ENCODE assay signal across 26 cellular contexts in genomic region chr5:87650284-87650683, GRCh38.
DNase-seq lines count a peak whose midpoint lies in the region; ATAC-seq and TF ChIP-seq lines count a peak whose summit lies in the region.
"Had no signal": no experiment of that assay in that cellular context is flagged by ENCODE, and none has a peak within 500 bp of the region (broad histone marks: within the 10 kb centered on the region; RNA-seq: fewer than 3 reads in every experiment).

No MANE protein-coding gene starts in this region.

- no peaks in the 10 kb centered on the region for H3K9me3 Mint-ChIP-seq in activated naive CD8-positive, alpha-beta T cell treated with anti-CD3 and anti-CD28 coated beads for 36 hours
- no peaks in the 10 kb centered on the region for H3K9me3 Mint-ChIP-seq in Caco-2 (ENCODE audit: unreplicated experiment)
- H3K9me3 Mint-ChIP-seq: activated T-cell treated with anti-CD3 and anti-CD28 coated beads, Interleukin-2, amount 50 U/mL, for 24 hours; central memory CD8-positive, alpha-beta T cell; nephron progenitor cell had no signal

- DNase-seq in GM23248, result peak; percentile 18
- peak; percentile 64 for DNase-seq in NCI-H446 treated with DMSO at 0.1 percent for 48 hours (lab: John Stamatoyannopoulos, UW)
- peak; percentile 4 for DNase-seq in astrocyte of the cerebellum (ENCODE audit: low read depth)
- peak; percentile 5 for DNase-seq in non-pigmented ciliary epithelial cell (ENCODE audit: low read depth)
- no peak for DNase-seq in activated naive CD8-positive, alpha-beta T cell treated with anti-CD3 and anti-CD28 coated beads for 36 hours
- DNase-seq in Caco-2, result no peak
- DNase-seq: activated CD4-positive, alpha-beta T cell treated with anti-CD3 and anti-CD28 coated beads for 1 hour; activated naive CD4-positive, alpha-beta T cell; activated T-cell treated with anti-CD3 and anti-CD28 coated beads, Interleukin-2, amount 50 U/mL, for 24 hours; amygdala; foreskin melanocyte; HFFc6; hippocampal formation; Karpas-422; mucosa of descending colon; NCI-H1105 treated with DMSO at 0.1 percent for 48 hours; NCI-H2081; NCI-H510A; nephron progenitor cell; right lobe of liver; stimulated activated CD8-positive, alpha-beta memory T cell treated with anti-CD3 and anti-CD28 coated beads, Interleukin-4, amount 100 ng/mL, for 48 hours; upper lobe of right lung had no signal

- no peaks in the 10 kb centered on the region for H3K36me3 ChIP-seq in GM23248 (ENCODE audit: low read depth)
- H3K36me3 ChIP-seq in Caco-2 (ENCODE audit: control insufficient read depth, insufficient read depth, low read length), result no peaks in the 10 kb centered on the region
- H3K36me3 ChIP-seq: right lobe of liver, upper lobe of right lung had no signal

- no peaks in the 10 kb centered on the region for H3K4me1 ChIP-seq in GM23248 (ENCODE audit: insufficient read depth)
- H3K4me1 ChIP-seq in Caco-2, result no peaks in the 10 kb centered on the region
- H3K4me1 ChIP-seq: parathyroid adenoma, right lobe of liver, upper lobe of right lung had no signal

- POLR2A ChIA-PET in Caco-2 (lab: Charles Lee), result no interaction called here

- CTCF ChIA-PET in Caco-2 (lab: Charles Lee), result no interaction called here

- H3K27me3 ChIP-seq in GM23248 (replicated peaks; ENCODE audit: insufficient read depth), result no peaks in the 10 kb centered on the region
- H3K27me3 ChIP-seq in Caco-2 (replicated peaks; ENCODE audit: control insufficient read depth, insufficient read depth, low read length), result no peaks in the 10 kb centered on the region
- H3K27me3 ChIP-seq: right lobe of liver, upper lobe of right lung had no signal

- no peaks in the 10 kb centered on the region for H3K27me3 Mint-ChIP-seq in activated naive CD8-positive, alpha-beta T cell treated with anti-CD3 and anti-CD28 coated beads for 36 hours
- no peaks in the 10 kb centered on the region for H3K27me3 Mint-ChIP-seq in Caco-2 (ENCODE audit: insufficient read depth, unreplicated experiment)
- H3K27me3 Mint-ChIP-seq: activated T-cell treated with anti-CD3 and anti-CD28 coated beads, Interleukin-2, amount 50 U/mL, for 24 hours; central memory CD8-positive, alpha-beta T cell had no signal

- no peak overlapping the region for H3K4me2 ChIP-seq in GM23248 (ENCODE audit: unreplicated experiment)

- H3K9ac ChIP-seq in GM23248, result no peak overlapping the region
- H3K9ac ChIP-seq: parathyroid adenoma had no signal

- no peaks in the 10 kb centered on the region for H3F3A ChIP-seq in GM23248 (ENCODE audit: insufficient read depth)

- ATAC-seq in GM21515 (IDR thresholded peaks at IDR 0.05; ENCODE audit: unreplicated experiment), result no peak
- ATAC-seq: mucosa of descending colon, right lobe of liver, Right ventricle myocardium inferior had no signal

- no peaks in the 10 kb centered on the region for H3K9me2 ChIP-seq in GM23248 (ENCODE audit: insufficient read depth)

- no TSS peak for BruUV-seq in Caco-2 (replicated peaks; lab: Mats Ljungman, UMichigan)

- no peak for TF ChIP-seq CTCF in astrocyte of the cerebellum (IDR thresholded peaks at IDR 0.05; ENCODE audit: low read depth, low read length, missing control alignments)
- TF ChIP-seq CTCF in Caco-2 (IDR thresholded peaks at IDR 0.05; ENCODE audit: insufficient read depth in 1 of 2, low read depth in 1 of 2, low read length in 1 of 2, severe bottlenecking in 1 of 2, unreplicated experiment in 1 of 2), result no peak

- no peak overlapping the region for H3K4me3 ChIP-seq in GM23248
- no peak overlapping the region for H3K4me3 ChIP-seq in astrocyte of the cerebellum (ENCODE audit: low read depth, low read length)
- H3K4me3 ChIP-seq in Caco-2 (ENCODE audit: low read depth, low read length), result no peak overlapping the region
- H3K4me3 ChIP-seq: mucosa of descending colon, right lobe of liver, upper lobe of right lung had no signal

- no peak overlapping the region for H3K4me3 Mint-ChIP-seq in activated naive CD8-positive, alpha-beta T cell treated with anti-CD3 and anti-CD28 coated beads for 36 hours
- H3K4me3 Mint-ChIP-seq in Caco-2 (ENCODE audit: unreplicated experiment), result no peak overlapping the region
- H3K4me3 Mint-ChIP-seq: activated T-cell treated with anti-CD3 and anti-CD28 coated beads, Interleukin-2, amount 50 U/mL, for 24 hours; central memory CD8-positive, alpha-beta T cell; HFFc6; nephron progenitor cell had no signal

- H3K36me3 Mint-ChIP-seq in activated naive CD8-positive, alpha-beta T cell treated with anti-CD3 and anti-CD28 coated beads for 36 hours, result no peaks in the 10 kb centered on the region
- no peaks in the 10 kb centered on the region for H3K36me3 Mint-ChIP-seq in Caco-2 (ENCODE audit: insufficient read depth, unreplicated experiment)

- 9 to 19% methylated on average over 2 of the region's 2 CpGs for WGBS in GM23248 (ENCODE audit: low coverage in 1 of 2, low lambda C conversion rate in 2 of 2, missing lambda C conversion rate in 2 of 2), 2 experiments

- H3K4me1 Mint-ChIP-seq in activated naive CD8-positive, alpha-beta T cell treated with anti-CD3 and anti-CD28 coated beads for 36 hours, result no peaks in the 10 kb centered on the region
- H3K4me1 Mint-ChIP-seq in Caco-2 (ENCODE audit: low read depth, unreplicated experiment), result no peaks in the 10 kb centered on the region
- H3K4me1 Mint-ChIP-seq: central memory CD8-positive, alpha-beta T cell; nephron progenitor cell had no signal

- no peak overlapping the region for H3K27ac Mint-ChIP-seq in activated naive CD8-positive, alpha-beta T cell treated with anti-CD3 and anti-CD28 coated beads for 36 hours
- H3K27ac Mint-ChIP-seq in Caco-2 (ENCODE audit: unreplicated experiment), result no peak overlapping the region
- H3K27ac Mint-ChIP-seq: activated T-cell treated with anti-CD3 and anti-CD28 coated beads, Interleukin-2, amount 50 U/mL, for 24 hours; HFFc6; nephron progenitor cell had no signal

- no peaks in the 10 kb centered on the region for H3K79me2 ChIP-seq in GM23248 (ENCODE audit: insufficient read depth)
- H3K79me2 ChIP-seq: parathyroid adenoma had no signal

- no peak overlapping the region for H2AFZ ChIP-seq in GM23248
- H2AFZ ChIP-seq: parathyroid adenoma had no signal

- intact Hi-C loops in Caco-2 (cut with micrococcal nuclease; ENCODE audit: unreplicated experiment), result no loop called here

- H4K20me1 ChIP-seq in GM23248 (ENCODE audit: insufficient read depth), result no peaks in the 10 kb centered on the region

- H3K9me3 ChIP-seq in GM23248 (ENCODE audit: low read depth) (no peaks in the 10 kb centered on the region), Caco-2 (no peaks in the 10 kb centered on the region)
- H3K9me3 ChIP-seq: mucosa of descending colon, right lobe of liver, upper lobe of right lung had no signal

- in situ Hi-C loops in GM23248 (cut with MboI) (no loop called here), astrocyte of the cerebellum (cut with HindIII; ENCODE audit: low sequenced_read_pairs) (no loop called here)

- no peak overlapping the region for H3K27ac ChIP-seq in GM23248
- H3K27ac ChIP-seq: parathyroid adenoma, right lobe of liver, upper lobe of right lung had no signal

Comparison
In these comparisons a context has a peak if more than half of its experiments do, and no peak if none do; other contexts are left out.
1. DNase-seq: peak in GM23248 (single experiment), NCI-H446 treated with DMSO at 0.1 percent for 48 hours (single experiment), astrocyte of the cerebellum (single experiment) and non-pigmented ciliary epithelial cell (single experiment); none in activated naive CD8-positive, alpha-beta T cell treated with anti-CD3 and anti-CD28 coated beads for 36 hours (single experiment) and Caco-2 (0 of 2).